Comparison of ENCODE assay signal across 20 cellular contexts in the genomic region with DNA sequence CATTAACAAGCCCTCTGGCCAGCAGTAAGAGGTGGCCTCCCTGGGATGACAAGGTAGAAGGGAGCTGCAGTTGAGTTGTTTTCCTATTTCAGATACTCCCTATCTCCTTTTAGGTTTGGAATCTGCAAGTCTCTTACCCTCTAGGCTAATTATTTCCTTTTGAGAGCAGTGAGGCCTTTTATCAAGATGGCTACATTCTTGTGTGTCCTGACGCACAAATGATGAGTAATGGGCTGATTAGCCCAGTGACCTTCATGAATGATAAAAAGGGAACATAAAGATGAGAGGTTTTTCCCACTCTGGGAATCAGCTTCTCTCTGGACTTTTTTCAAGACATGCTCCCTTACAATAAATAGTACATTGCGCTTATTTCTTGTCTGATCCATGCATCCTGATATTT. TPM values are rescaled to one million over a fixed set of nuclear protein-coding genes. Genes with fewer than 3 reads are reported as not detected.
A peak's percentile ranks its signal among the peaks of the same experiment; 100 is the strongest.
DNase-seq lines count a peak whose midpoint lies in the region; ATAC-seq and TF ChIP-seq lines count a peak whose summit lies in the region.
"Had no signal": no experiment of that assay in that cellular context is flagged by ENCODE, and none has a peak within 500 bp of the region (broad histone marks: within the 10 kb centered on the region; RNA-seq: fewer than 3 reads in every experiment).

No MANE protein-coding gene starts in this region.

- H3K4me3 ChIP-seq in fibroblast of villous mesenchyme (ENCODE audit: low read depth, low read length) = no peak overlapping the region
- H3K4me3 ChIP-seq in trophoblast cell (ENCODE audit: low read depth, low read length) = no peak overlapping the region
- no peak overlapping the region for H3K4me3 ChIP-seq in coronary artery
- H3K4me3 ChIP-seq: esophagus muscularis mucosa, prostate gland, uterus had no signal

- H3K27me3 ChIP-seq in trophoblast cell (ENCODE audit: insufficient read depth, low read length) = no peaks in the 10 kb centered on the region
- H3K27me3 ChIP-seq: esophagus muscularis mucosa, uterus had no signal

- no peak overlapping the region for H2AK5ac ChIP-seq in trophoblast cell (ENCODE audit: low read length)

- no peak overlapping the region for H4K91ac ChIP-seq in trophoblast cell (ENCODE audit: low read depth, low read length)

- no peak overlapping the region for H4K8ac ChIP-seq in trophoblast cell (ENCODE audit: low read depth, low read length)

- peaks cover 34 to 49% (median 48%) of the 10 kb centered on the region in 3 donors for H3K36me3 Mint-ChIP-seq in naive thymus-derived CD8-positive, alpha-beta T cell

- peak; percentile 73 for DNase-seq in ELR (ENCODE audit: low read depth)
- DNase-seq in fibroblast of villous mesenchyme (ENCODE audit: low read depth) = peak; percentile 95
- peak; percentile 60 to 87 for DNase-seq in trophoblast cell
- DNase-seq in coronary artery (ENCODE audit: low spot score) = no peak
- DNase-seq in effector CD4-positive, alpha-beta T cell = no peak
- no peak for DNase-seq in naive thymus-derived CD8-positive, alpha-beta T cell
- DNase-seq: activated CD4-positive, alpha-beta T cell treated with anti-CD3 and anti-CD28 coated beads for 48 hours; activated T-cell treated with anti-CD3 and anti-CD28 coated beads, Interleukin-2, amount 50 U/mL, for 72 hours; CD4-positive, alpha-beta memory T cell; head of caudate nucleus; NCI-H187 treated with DMSO at 0.1 percent for 48 hours; NCI-H82; nephron progenitor cell; stimulated activated CD4-positive, alpha-beta T cell treated with anti-CD3 and anti-CD28 coated beads, Interleukin-1b, Interleukin-23, amount 100 ng/mL, for 48 hours; uterus had no signal

- peak overlapping the region; percentile 33 for H3K27ac ChIP-seq in trophoblast cell (ENCODE audit: low read depth, low read length)
- no peak overlapping the region for H3K27ac ChIP-seq in coronary artery
- H3K27ac ChIP-seq: esophagus muscularis mucosa, prostate gland, uterus had no signal

- peaks cover 11% of the 10 kb centered on the region for H3K79me1 ChIP-seq in trophoblast cell (ENCODE audit: low read length)

- POLR2A ChIA-PET in naive thymus-derived CD8-positive, alpha-beta T cell (lab: Charles Lee) = interaction anchor here (0.5 to 1.0 kb wide), 5 partner anchors 9 to 487 kb away, joined by 3 to 5 read pairs (median 3); a partner anchor contains a TSS

- no peak overlapping the region for H2AFZ ChIP-seq in trophoblast cell (ENCODE audit: insufficient read depth, low read length, poor library complexity)

- H2BK12ac ChIP-seq in trophoblast cell (ENCODE audit: low read length) = no peak overlapping the region

- H3K23ac ChIP-seq in trophoblast cell (ENCODE audit: low read length) = no peak overlapping the region

- H3K4ac ChIP-seq in trophoblast cell (ENCODE audit: low read depth, low read length) = no peak overlapping the region

- H2BK5ac ChIP-seq in trophoblast cell (ENCODE audit: low read depth, low read length, poor library complexity) = no peak overlapping the region

- peaks cover 26 to 43% (median 39%) of the 10 kb centered on the region in 4 donors for H3K4me1 Mint-ChIP-seq in naive thymus-derived CD8-positive, alpha-beta T cell

- no peaks in the 10 kb centered on the region for H3K27me3 Mint-ChIP-seq in naive thymus-derived CD8-positive, alpha-beta T cell
- H3K27me3 Mint-ChIP-seq: activated naive CD4-positive, alpha-beta T cell treated with anti-CD3 and anti-CD28 coated beads, Interleukin-2, amount 50 U/mL, for 24 hours; CD4-positive, alpha-beta memory T cell had no signal

- H3K27ac Mint-ChIP-seq in naive thymus-derived CD8-positive, alpha-beta T cell = peak overlapping the region in 5 of 10 donors; percentile 5 to 72 (median 45)
- H3K27ac Mint-ChIP-seq: activated naive CD4-positive, alpha-beta T cell treated with anti-CD3 and anti-CD28 coated beads, Interleukin-2, amount 50 U/mL, for 24 hours; activated T-cell treated with anti-CD3 and anti-CD28 coated beads, Interleukin-2, amount 50 U/mL, for 72 hours had no signal

- H3K4me1 ChIP-seq in trophoblast cell (ENCODE audit: control insufficient read depth in 1 of 2, insufficient read depth in 2 of 2, low read length in 2 of 2) = peaks cover 10 to 11% of the 10 kb centered on the region in 2 experiments
- H3K4me1 ChIP-seq: prostate gland, uterus had no signal

- no peak overlapping the region for H3K4me2 ChIP-seq in trophoblast cell (ENCODE audit: low read length)

- no peak overlapping the region for H3K4me3 Mint-ChIP-seq in naive thymus-derived CD8-positive, alpha-beta T cell
- H3K4me3 Mint-ChIP-seq: activated naive CD4-positive, alpha-beta T cell treated with anti-CD3 and anti-CD28 coated beads, Interleukin-2, amount 50 U/mL, for 24 hours; activated T-cell treated with anti-CD3 and anti-CD28 coated beads, Interleukin-2, amount 50 U/mL, for 72 hours; nephron progenitor cell had no signal

- H3K9me3 ChIP-seq in trophoblast cell (ENCODE audit: insufficient read depth, low read depth, low read length) = peaks cover 7% of the 10 kb centered on the region
- H3K9me3 ChIP-seq: esophagus muscularis mucosa, prostate gland, uterus had no signal

- ATAC-seq in SK-N-SH treated with all-trans-retinoic acid at 6 μM for 48 hours = peak; percentile 30
- no peak for ATAC-seq in naive thymus-derived CD8-positive, alpha-beta T cell
- ATAC-seq: activated T-cell treated with anti-CD3 and anti-CD28 coated beads, Interleukin-2, amount 50 U/mL, for 72 hours; left lobe of liver had no signal

- H3K36me3 ChIP-seq in trophoblast cell (ENCODE audit: control insufficient read depth in 1 of 2, insufficient read depth in 2 of 2, low read length in 2 of 2) = peaks cover 0 to 3% of the 10 kb centered on the region in 2 experiments
- H3K36me3 ChIP-seq: esophagus muscularis mucosa, prostate gland, uterus had no signal

- no peak for TF ChIP-seq CTCF in fibroblast of villous mesenchyme (IDR thresholded peaks at IDR 0.05; ENCODE audit: insufficient read depth, low read depth, low read length)
- TF ChIP-seq CTCF in coronary artery (IDR thresholded peaks at IDR 0.05) = no peak

- no peak overlapping the region for H3K14ac ChIP-seq in trophoblast cell (ENCODE audit: low read length)

- no peak overlapping the region for H4K12ac ChIP-seq in trophoblast cell (ENCODE audit: low read depth, low read length)

- no peak overlapping the region for H3K9ac ChIP-seq in trophoblast cell (ENCODE audit: low read length)

- no peak overlapping the region for H3K18ac ChIP-seq in trophoblast cell (ENCODE audit: low read length)

- H3K79me2 ChIP-seq in trophoblast cell (ENCODE audit: control insufficient read depth, insufficient read depth, low read length, poor library complexity) = peaks cover 3% of the 10 kb centered on the region

- no CpG with 5 or more reads among the region's 2 CpGs for WGBS in trophoblast cell (ENCODE audit: extremely low coverage, insufficient coverage, insufficient read length)

- H3K9me3 Mint-ChIP-seq in naive thymus-derived CD8-positive, alpha-beta T cell = peaks cover 5 to 31% (median 19%) of the 10 kb centered on the region in 9 donors

- no peak overlapping the region for H2BK120ac ChIP-seq in trophoblast cell (ENCODE audit: insufficient read depth, low read length, poor library complexity)

TF ChIP-seq in SK-N-SH treated with all-trans-retinoic acid at 6 μM for 48 hours, 23 proteins besides CTCF, POLR2A, EP300 and RAD21 (continues in another document):
- TF ChIP-seq, protein P1, sequence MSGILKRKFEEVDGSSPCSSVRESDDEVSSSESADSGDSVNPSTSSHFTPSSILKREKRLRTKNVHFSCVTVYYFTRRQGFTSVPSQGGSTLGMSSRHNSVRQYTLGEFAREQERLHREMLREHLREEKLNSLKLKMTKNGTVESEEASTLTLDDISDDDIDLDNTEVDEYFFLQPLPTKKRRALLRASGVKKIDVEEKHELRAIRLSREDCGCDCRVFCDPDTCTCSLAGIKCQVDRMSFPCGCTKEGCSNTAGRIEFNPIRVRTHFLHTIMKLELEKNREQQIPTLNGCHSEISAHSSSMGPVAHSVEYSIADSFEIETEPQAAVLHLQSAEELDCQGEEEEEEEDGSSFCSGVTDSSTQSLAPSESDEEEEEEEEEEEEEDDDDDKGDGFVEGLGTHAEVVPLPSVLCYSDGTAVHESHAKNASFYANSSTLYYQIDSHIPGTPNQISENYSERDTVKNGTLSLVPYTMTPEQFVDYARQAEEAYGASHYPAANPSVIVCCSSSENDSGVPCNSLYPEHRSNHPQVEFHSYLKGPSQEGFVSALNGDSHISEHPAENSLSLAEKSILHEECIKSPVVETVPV (CRISPR knock-in tag; IDR thresholded peaks at IDR 0.05) = 0 out of 2 replicates have a peak, but pooled peaks have one; percentile 71
- TF ChIP-seq, protein P2, sequence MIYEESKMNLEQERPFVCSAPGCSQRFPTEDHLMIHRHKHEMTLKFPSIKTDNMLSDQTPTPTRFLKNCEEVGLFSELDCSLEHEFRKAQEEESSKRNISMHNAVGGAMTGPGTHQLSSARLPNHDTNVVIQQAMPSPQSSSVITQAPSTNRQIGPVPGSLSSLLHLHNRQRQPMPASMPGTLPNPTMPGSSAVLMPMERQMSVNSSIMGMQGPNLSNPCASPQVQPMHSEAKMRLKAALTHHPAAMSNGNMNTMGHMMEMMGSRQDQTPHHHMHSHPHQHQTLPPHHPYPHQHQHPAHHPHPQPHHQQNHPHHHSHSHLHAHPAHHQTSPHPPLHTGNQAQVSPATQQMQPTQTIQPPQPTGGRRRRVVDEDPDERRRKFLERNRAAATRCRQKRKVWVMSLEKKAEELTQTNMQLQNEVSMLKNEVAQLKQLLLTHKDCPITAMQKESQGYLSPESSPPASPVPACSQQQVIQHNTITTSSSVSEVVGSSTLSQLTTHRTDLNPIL (CRISPR knock-in tag; IDR thresholded peaks at IDR 0.05; ENCODE audit: low read depth) = peak; percentile 69; the same call in 1 of the 2 replicates
- no peak; the same call in 1 of the 2 replicates for TF ChIP-seq ZFP3 (CRISPR knock-in tag; IDR thresholded peaks at IDR 0.05)
- TF ChIP-seq ZC3H10 (CRISPR knock-in tag; IDR thresholded peaks at IDR 0.05) = no peak
- 0 out of 2 replicates have a peak, but pooled peaks have one; percentile 15 for TF ChIP-seq TCF4 (CRISPR knock-in tag; IDR thresholded peaks at IDR 0.05; ENCODE audit: borderline replicate concordance)
- TF ChIP-seq ISL1 (CRISPR knock-in tag; IDR thresholded peaks at IDR 0.05) = peak; percentile 92
- no peak; the same call in 1 of the 2 replicates for TF ChIP-seq SNAI2 (CRISPR knock-in tag; IDR thresholded peaks at IDR 0.05)

RNA-seq across cellular contexts. Expression of a gene that starts 22.9 kb away (rescaled TPM):
- 20.7 and 25.1 TPM in 2 replicates for total RNA-seq in fibroblast of villous mesenchyme
- 17.2 TPM in 2 replicates for polyA plus RNA-seq in trophoblast cell (2013)
- 100 to 1,000 TPM; 189 to 206 TPM for total RNA-seq in naive thymus-derived CD8-positive, alpha-beta T cell
- polyA plus RNA-seq in naive thymus-derived CD8-positive, alpha-beta T cell = 10 to 100 TPM; 47.7 to 94.7 (median 62.4) TPM

Comparison
In these comparisons a context has a peak if more than half of its experiments do, and no peak if none do; other contexts are left out.
1. DNase-seq: peak in ELR (single experiment), fibroblast of villous mesenchyme (single experiment) and trophoblast cell (2 of 2); none in coronary artery (single experiment), effector CD4-positive, alpha-beta T cell (single experiment) and naive thymus-derived CD8-positive, alpha-beta T cell (0 of 10).